In the genomic region with DNA sequence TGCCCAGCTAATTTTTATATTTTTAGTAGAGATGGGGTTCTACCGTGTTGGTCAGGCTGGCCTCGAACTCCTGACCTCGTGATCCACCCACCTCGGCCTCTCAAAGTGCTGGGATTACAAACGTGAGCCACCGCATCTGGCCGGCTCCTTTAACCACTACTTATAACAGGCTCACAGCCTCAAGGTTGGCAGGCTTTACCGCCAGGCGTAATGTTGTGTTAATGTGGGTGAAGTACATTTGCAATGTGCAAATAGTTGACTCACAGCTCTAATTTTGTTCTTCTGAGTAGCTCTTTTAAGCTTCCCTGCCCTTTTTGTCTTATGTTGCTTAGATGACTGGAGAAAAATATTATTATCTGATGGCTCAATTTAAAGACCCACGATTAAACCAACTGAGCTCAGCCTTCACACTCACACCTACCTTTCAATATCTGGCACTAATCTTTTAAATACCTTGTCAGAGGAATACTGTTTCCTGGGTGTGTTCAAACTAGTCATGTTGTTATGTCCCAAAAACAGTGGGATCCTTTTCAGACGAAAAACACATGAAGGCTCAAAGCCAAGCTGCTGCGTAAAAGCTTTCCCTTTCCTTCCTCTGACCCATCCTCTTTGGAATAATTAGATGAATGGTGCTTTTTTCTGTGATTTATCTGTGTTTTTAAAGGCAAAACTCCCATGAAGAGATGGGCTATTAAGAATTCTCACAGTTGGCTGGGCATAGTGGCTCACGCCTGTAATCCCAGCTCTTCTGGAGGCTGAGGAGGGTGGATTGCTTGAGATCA, we compare ENCODE assay signal across 9 cellular contexts. TPM values are rescaled to one million over a fixed set of nuclear protein-coding genes. Genes with fewer than 3 reads are reported as not detected.
DNase-seq lines count a peak whose midpoint lies in the region; ATAC-seq, FAIRE-seq and TF ChIP-seq lines count a peak whose summit lies in the region.
"Had no signal": no experiment of that assay in that cellular context is flagged by ENCODE, and none has a peak within 500 bp of the region (broad histone marks: within the 10 kb centered on the region; RNA-seq: fewer than 3 reads in every experiment).

No MANE protein-coding gene starts in this region.

- H3K4me1 ChIP-seq in NT2/D1 (ENCODE audit: insufficient read depth, insufficient read length): no peaks in the 10 kb centered on the region
- H3K4me1 ChIP-seq in pancreas: peaks cover 11 to 45% (median 38%) of the 10 kb centered on the region in 3 donors

- intact Hi-C loops in pancreas (cut with DNase I): no loop called here

- DNase-seq in GM04504 (ENCODE audit: low read depth): peak; percentile 25
- DNase-seq in NT2/D1 (ENCODE audit: low read depth, low spot score): peak; percentile 55
- peak; percentile 30 for DNase-seq in fibroblast of villous mesenchyme (ENCODE audit: low read depth)
- peak; percentile 72 to 86 (median 80) for DNase-seq in pancreas
- no peak for DNase-seq in activated CD4-positive, CD25-positive, alpha-beta regulatory T cell treated with anti-CD3 and anti-CD28 coated beads, Interleukin-2, amount 50 U/mL, for 72 hours
- no peak for DNase-seq in KG1 (lab: John Stamatoyannopoulos, UW)
- DNase-seq: NCI-H82 had no signal

- H3K27me3 ChIP-seq in NT2/D1 (ENCODE audit: insufficient read depth, insufficient read length) (no peaks in the 10 kb centered on the region), pancreas (no peaks in the 10 kb centered on the region)

- H3K4me3 ChIP-seq in NT2/D1 (ENCODE audit: insufficient read length, low read depth): no peak overlapping the region
- no peak overlapping the region for H3K4me3 ChIP-seq in fibroblast of villous mesenchyme (ENCODE audit: low read depth, low read length)
- H3K4me3 ChIP-seq in pancreas: peak overlapping the region in 1 of 4 donors; percentile 11

- ATAC-seq in pancreas (peak; percentile 69 to 86 (median 78)), GM19467 (IDR thresholded peaks at IDR 0.05; ENCODE audit: unreplicated experiment) (no peak), GM19351 (IDR thresholded peaks at IDR 0.05; ENCODE audit: unreplicated experiment) (no peak)

- H3K9me3 ChIP-seq in NT2/D1 (ENCODE audit: insufficient read depth, low read length): no peaks in the 10 kb centered on the region
- no peaks in the 10 kb centered on the region for H3K9me3 ChIP-seq in pancreas

- no peak for FAIRE-seq in pancreas (lab: Jason Lieb, UNC)

- WGBS in pancreas, 2 donors: 22 to 27% methylated on average over 13 of the region's 13 CpGs

- H3K36me3 ChIP-seq in NT2/D1 (ENCODE audit: insufficient read depth, insufficient read length, low read length): no peaks in the 10 kb centered on the region
- H3K36me3 ChIP-seq in pancreas: no peaks in the 10 kb centered on the region

- H3K27ac ChIP-seq in pancreas: peak overlapping the region; percentile 72 to 91 (median 84)

- no peak overlapping the region for H3K9ac ChIP-seq in NT2/D1 (ENCODE audit: insufficient read length, low read depth)

- no peak for TF ChIP-seq CTCF in fibroblast of villous mesenchyme (IDR thresholded peaks at IDR 0.05; ENCODE audit: insufficient read depth, low read depth, low read length)
- no peak for TF ChIP-seq CTCF in pancreas (IDR thresholded peaks at IDR 0.05)

RNA-seq across cellular contexts. Expression of gene USP44, which starts 57.2 kb away (rescaled TPM):
- total RNA-seq in fibroblast of villous mesenchyme (3.9 and 5.2 TPM in 2 replicates), pancreas (1 to 10 TPM; 2.1 to 4.3 (median 2.4) TPM)
- 1 to 10 TPM; 2.2 to 2.4 TPM for polyA plus RNA-seq in pancreas

Comparison
In these comparisons a context has a peak if more than half of its experiments do, and no peak if none do; other contexts are left out.
1. DNase-seq: peak in GM04504 (single experiment), NT2/D1 (single experiment), fibroblast of villous mesenchyme (single experiment) and pancreas (6 of 6); none in activated CD4-positive, CD25-positive, alpha-beta regulatory T cell treated with anti-CD3 and anti-CD28 coated beads, Interleukin-2, amount 50 U/mL, for 72 hours (single experiment) and KG1 (single experiment).
2. ATAC-seq: peak in pancreas (4 of 4); none in GM19467 (single experiment) and GM19351 (single experiment).